Comparison of ENCODE assay signal across 8 cellular contexts in the genomic region with DNA sequence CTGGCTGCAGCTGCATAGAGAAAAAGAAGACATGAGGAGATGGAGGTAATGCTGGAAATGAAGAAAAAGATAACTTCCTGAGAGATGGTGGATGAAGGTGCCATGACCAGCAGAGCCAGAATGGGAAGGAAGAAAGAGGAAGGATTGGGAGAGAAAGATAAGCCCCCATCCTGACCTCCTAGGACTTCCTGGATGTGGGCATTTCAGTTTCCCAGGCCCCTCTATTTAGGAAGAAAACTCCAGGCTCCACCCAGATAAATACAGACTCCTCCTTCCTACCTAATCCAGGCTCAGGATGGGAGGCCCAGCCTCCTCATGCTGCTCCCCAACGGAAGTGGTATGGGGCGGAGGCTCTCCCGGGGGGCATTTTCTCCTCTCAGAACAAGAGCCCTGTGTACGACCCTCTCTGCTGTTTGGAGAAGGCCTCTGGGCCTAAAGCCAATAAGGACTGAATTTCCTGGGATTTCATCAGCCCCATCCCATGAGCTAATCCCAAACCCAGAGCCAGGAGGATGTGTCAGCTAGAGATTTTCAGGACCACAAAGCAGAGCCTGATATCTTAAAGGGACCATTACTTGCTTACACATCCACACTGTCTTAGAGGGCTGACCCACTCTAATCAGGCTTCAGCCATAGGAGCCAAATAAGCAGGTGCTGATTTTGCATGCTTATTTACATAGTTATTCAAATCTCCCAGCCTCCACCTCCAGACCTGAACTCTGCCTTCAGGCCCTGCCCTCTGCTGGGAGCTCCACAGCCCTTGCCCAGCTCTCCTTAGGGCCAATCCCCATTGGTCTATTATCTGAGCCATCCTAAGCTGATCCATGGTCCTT. TPM values are rescaled to one million over a fixed set of nuclear protein-coding genes. Genes with fewer than 3 reads are reported as not detected.
A peak's percentile ranks its signal among the peaks of the same experiment; 100 is the strongest.
DNase-seq lines count a peak whose midpoint lies in the region; ATAC-seq and TF ChIP-seq lines count a peak whose summit lies in the region.

No MANE protein-coding gene starts in this region.

- no peak for ATAC-seq in GM19455 (IDR thresholded peaks at IDR 0.05; ENCODE audit: unreplicated experiment)

- CTCF ChIA-PET in CD8-positive, alpha-beta memory T cell (lab: Charles Lee): interaction anchor here (1.2 to 1.6 kb wide), 4 partner anchors 9 to 83 kb away, joined by 3 to 7 read pairs (median 3); no protein-coding TSS in a partner anchor

- no peaks in the 10 kb centered on the region for H3K36me3 ChIP-seq in CD8-positive, alpha-beta memory T cell (ENCODE audit: insufficient read depth, low read length)

- no peak for DNase-seq in CD8-positive, alpha-beta memory T cell
- peak; percentile 88 for DNase-seq in HFF-Myc (ENCODE audit: extremely low read depth, low read depth)
- peak; percentile 76 for DNase-seq in RPMI8226
- peak; percentile 49 to 77 for DNase-seq in erythroblast (lab: John Stamatoyannopoulos, UW)
- DNase-seq in neural crest cell (ENCODE audit: low read depth, low spot score): peak; percentile 22
- no peak for DNase-seq in SIG-M5 (lab: John Stamatoyannopoulos, UW)
- no peak for DNase-seq in central memory CD4-positive, alpha-beta T cell

- no peak for TF ChIP-seq POLR2A in erythroblast (IDR thresholded peaks at IDR 0.05; ENCODE audit: low read length)

- H3K27ac ChIP-seq in CD8-positive, alpha-beta memory T cell (ENCODE audit: low read depth, low read length): peak overlapping the region; percentile 51

- H3K4me3 ChIP-seq in CD8-positive, alpha-beta memory T cell (ENCODE audit: low read length): no peak overlapping the region
- H3K4me3 ChIP-seq in HFF-Myc (replicated peaks; ENCODE audit: low read depth, low read length): peak overlapping the region; percentile 74

- TF ChIP-seq CTCF in HFF-Myc (IDR thresholded peaks at IDR 0.05; ENCODE audit: low read depth, low read length, missing control alignments): no peak
- no peak for TF ChIP-seq CTCF in neural crest cell (conservative IDR thresholded peaks at IDR 0.05)

- no peaks in the 10 kb centered on the region for H3K27me3 ChIP-seq in CD8-positive, alpha-beta memory T cell (ENCODE audit: insufficient read depth, low read length, poor library complexity, severe bottlenecking)

- peaks cover 0 to 5% (median 0%) of the 10 kb centered on the region in 3 donors for H3K36me3 Mint-ChIP-seq in CD8-positive, alpha-beta memory T cell
- no peaks in the 10 kb centered on the region for H3K36me3 Mint-ChIP-seq in neural crest cell (ENCODE audit: low read depth)

- H3K4me1 ChIP-seq in CD8-positive, alpha-beta memory T cell (ENCODE audit: insufficient read depth, low read length): peaks cover 50% of the 10 kb centered on the region

- peak overlapping the region in 2 of 7 donors; percentile 0 to 49 for H3K4me3 Mint-ChIP-seq in CD8-positive, alpha-beta memory T cell
- H3K4me3 Mint-ChIP-seq in neural crest cell: peak overlapping the region; percentile 64

- H3K4me1 Mint-ChIP-seq in CD8-positive, alpha-beta memory T cell: peaks cover 42 to 54% (median 42%) of the 10 kb centered on the region in 3 donors
- peaks cover 54% of the 10 kb centered on the region for H3K4me1 Mint-ChIP-seq in neural crest cell

- no peaks in the 10 kb centered on the region for H3K9me3 ChIP-seq in CD8-positive, alpha-beta memory T cell (ENCODE audit: low read length)

- no peaks in the 10 kb centered on the region for H3K9me3 Mint-ChIP-seq in CD8-positive, alpha-beta memory T cell
- H3K9me3 Mint-ChIP-seq in neural crest cell: no peaks in the 10 kb centered on the region

- H3K27ac Mint-ChIP-seq in CD8-positive, alpha-beta memory T cell: peak overlapping the region in 7 of 8 donors; percentile 17 to 98 (median 84)
- peak overlapping the region; percentile 94 for H3K27ac Mint-ChIP-seq in neural crest cell (ENCODE audit: unreplicated experiment)

- H3K27me3 Mint-ChIP-seq in CD8-positive, alpha-beta memory T cell: no peaks in the 10 kb centered on the region
- H3K27me3 Mint-ChIP-seq in neural crest cell (ENCODE audit: low read depth): no peaks in the 10 kb centered on the region

- POLR2A ChIA-PET in CD8-positive, alpha-beta memory T cell (lab: Charles Lee): interaction anchor here (0.5 to 0.6 kb wide), 2 partner anchors 456 to 1766 kb away, joined by 4 read pairs; no protein-coding TSS in a partner anchor

RNA-seq across cellular contexts. Expression of a gene that starts 5.1 kb away (rescaled TPM):
- total RNA-seq in CD8-positive, alpha-beta memory T cell: 100 to 1,000 TPM; 168 to 176 TPM
- polyA plus RNA-seq in CD8-positive, alpha-beta memory T cell: 18.8 TPM
- total RNA-seq in neural crest cell: 97.6 and 101 TPM in 2 replicates

RNA-seq across cellular contexts. Expression of a gene that starts 37.3 kb away (rescaled TPM):
- total RNA-seq in CD8-positive, alpha-beta memory T cell: 100 to 1,000 TPM; 187 to 190 TPM
- 380 TPM for polyA plus RNA-seq in CD8-positive, alpha-beta memory T cell
- 236 and 255 TPM in 2 replicates for total RNA-seq in neural crest cell

RNA-seq across cellular contexts. Expression of a gene that starts 42.0 kb away (rescaled TPM):
- total RNA-seq in CD8-positive, alpha-beta memory T cell: not detected
- polyA plus RNA-seq in CD8-positive, alpha-beta memory T cell: 0.29 TPM
- total RNA-seq in neural crest cell: not detected in 2 replicates

RNA-seq across cellular contexts. Expression of a gene that starts 49.2 kb away (rescaled TPM):
- total RNA-seq in CD8-positive, alpha-beta memory T cell: 10 to 100 TPM; 58.8 to 61.2 TPM
- 8.2 TPM for polyA plus RNA-seq in CD8-positive, alpha-beta memory T cell
- 69.9 and 71.2 TPM in 2 replicates for total RNA-seq in neural crest cell

Comparison
In these comparisons a context has a peak if more than half of its experiments do, and no peak if none do; other contexts are left out.
1. DNase-seq: peak in HFF-Myc (single experiment), RPMI8226 (single experiment), erythroblast (2 of 2) and neural crest cell (single experiment); none in CD8-positive, alpha-beta memory T cell (0 of 5), SIG-M5 (single experiment) and central memory CD4-positive, alpha-beta T cell (single experiment).